ENCODE assay signal across 16 cellular contexts in genomic region chr2:97792416-97792815, GRCh38.
DNase-seq lines count a peak whose midpoint lies in the region; ATAC-seq, FAIRE-seq and TF ChIP-seq lines count a peak whose summit lies in the region.
"Had no signal": no experiment of that assay in that cellular context is flagged by ENCODE, and none has a peak within 500 bp of the region (broad histone marks: within the 10 kb centered on the region; RNA-seq: fewer than 3 reads in every experiment).

No MANE protein-coding gene starts in this region.

- peaks cover 6 to 36% of the 10 kb centered on the region in 2 experiments for H3K36me3 ChIP-seq in HepG2 (replicated peaks in 1 of 2; ENCODE audit: control insufficient read depth in 1 of 2, insufficient read depth in 2 of 2, low read length in 2 of 2)
- peaks cover 0 to 24% (median 2%) of the 10 kb centered on the region in 4 donors for H3K36me3 ChIP-seq in right lobe of liver
- H3K36me3 ChIP-seq in IMR-90 (ENCODE audit: control insufficient read depth, insufficient read depth, low read length), result peaks cover 25% of the 10 kb centered on the region

- no peak for TF ChIP-seq CTCF in HepG2 (CRISPR knock-in tag; IDR thresholded peaks at IDR 0.05)
- TF ChIP-seq CTCF in right lobe of liver (IDR thresholded peaks at IDR 0.05), result no peak
- TF ChIP-seq CTCF in IMR-90 (conservative IDR thresholded peaks at IDR 0.05; ENCODE audit: low read depth, low read length), result no peak

- in situ Hi-C loops in HepG2 (cut with HindIII; ENCODE audit: extremely low pct_ligation_motif_present, low pct_unique_long_range_greater_than_20kb), result no loop called here
- in situ Hi-C loops in IMR-90 (cut with MboI; ENCODE audit: low sequenced_read_pairs), result no loop called here

- H3K79me2 ChIP-seq in HepG2 (ENCODE audit: insufficient read depth, low read length), result no peaks in the 10 kb centered on the region

- no peak overlapping the region for H3K56ac ChIP-seq in IMR-90 (ENCODE audit: extremely low read depth, insufficient read depth, low read length)

- dilution Hi-C loops in IMR-90 (cut with HindIII; ENCODE audit: low sequenced_read_pairs, unreplicated experiment), result no loop called here

- no peak overlapping the region for H2BK120ac ChIP-seq in IMR-90 (ENCODE audit: low read depth, low read length)

- H3K27me3 ChIP-seq in HepG2 (ENCODE audit: control insufficient read depth in 1 of 2, insufficient read depth in 2 of 2, low read length in 2 of 2) (no peaks in the 10 kb centered on the region), right lobe of liver (no peaks in the 10 kb centered on the region), IMR-90 (ENCODE audit: control insufficient read depth, insufficient read depth, low read length) (no peaks in the 10 kb centered on the region)

- POLR2A ChIA-PET in HepG2 (lab: Yijun Ruan, JAX), result no interaction called here
- POLR2A ChIA-PET in IMR-90 (lab: Charles Lee; ENCODE audit: unreplicated experiment), result no interaction called here

- H2AK5ac ChIP-seq in IMR-90 (ENCODE audit: low read depth, low read length), result no peak overlapping the region

- H2BK20ac ChIP-seq in IMR-90 (ENCODE audit: low read depth, low read length), result no peak overlapping the region

- ATAC-seq in HepG2 (no peak), right lobe of liver (no peak), IMR-90 (ENCODE audit: low read depth) (no peak), esophagus mucosa (peak; percentile 15)

- no peak for DNase-seq in HepG2 (ENCODE audit: low spot score)
- no peak for DNase-seq in right lobe of liver
- DNase-seq in IMR-90, result no peak
- no peak for DNase-seq in activated gamma-delta T cell treated with Interleukin-2 at 50 U/mL for 16 hours
- DNase-seq in GM19240 (ENCODE audit: insufficient read length, low spot score), result no peak
- no peak for DNase-seq in stimulated activated CD4-positive, alpha-beta T cell treated with anti-CD3 and anti-CD28 coated beads, Interleukin-2, amount 100 ng/mL, for 48 hours
- DNase-seq: CD4-positive, alpha-beta memory T cell; DMS153; GF-D8; GM23248 had no signal

- H2AFZ ChIP-seq in HepG2 (ENCODE audit: low read length) (no peak overlapping the region), IMR-90 (replicated peaks; ENCODE audit: low read length, poor library complexity) (no peak overlapping the region)
- H2AFZ ChIP-seq: GM23248 had no signal

- no peak for FAIRE-seq in HepG2 (lab: Jason Lieb, UNC)
- FAIRE-seq: A204.1, D721Med, H54 had no signal

- H4K8ac ChIP-seq in IMR-90 (ENCODE audit: low read depth in 2 of 2, low read length in 2 of 2), result no peak overlapping the region

- H3K4me1 ChIP-seq in HepG2 (ENCODE audit: insufficient read depth, low read length) (no peaks in the 10 kb centered on the region), right lobe of liver (no peaks in the 10 kb centered on the region), IMR-90 (ENCODE audit: control insufficient read depth, insufficient read depth, low read length) (peaks cover 2% of the 10 kb centered on the region; the same call in 1 of the 2 replicates)

- H3K18ac ChIP-seq in IMR-90 (ENCODE audit: low read depth, low read length), result no peak overlapping the region

- CTCF ChIA-PET in HepG2 (lab: Yijun Ruan, JAX; ENCODE audit: low intra/inter-chr PET ratio, low total read pairs) (no interaction called here), IMR-90 (lab: Yijun Ruan, JAX) (no interaction called here)

- H3K9me3 ChIP-seq in HepG2 (ENCODE audit: low read length) (no peaks in the 10 kb centered on the region), right lobe of liver (no peaks in the 10 kb centered on the region), IMR-90 (ENCODE audit: control insufficient read depth, insufficient read depth, low read length) (no peaks in the 10 kb centered on the region)

- TF ChIP-seq RAD21 in HepG2 (CRISPR knock-in tag; IDR thresholded peaks at IDR 0.05), result no peak
- TF ChIP-seq RAD21 in IMR-90 (IDR thresholded peaks at IDR 0.05; ENCODE audit: low read length), result no peak

- H3K27ac ChIP-seq in HepG2 (ENCODE audit: extremely low read length, insufficient read depth, low read length) (no peak overlapping the region), right lobe of liver (no peak overlapping the region), IMR-90 (ENCODE audit: insufficient read depth, low read length) (no peak overlapping the region)
- H3K27ac ChIP-seq: C4-2B, GM23248, HL-60 had no signal

- H3K79me1 ChIP-seq in IMR-90 (ENCODE audit: low read depth in 1 of 2, low read length in 2 of 2), result 0 out of 4 replicates have a peak, but pooled peaks cover 0 to 7% of the 10 kb centered on the region in 2 experiments

- H4K91ac ChIP-seq in IMR-90 (ENCODE audit: insufficient read depth, low read depth, low read length), result no peak overlapping the region

- no peak overlapping the region for H3K4ac ChIP-seq in IMR-90 (ENCODE audit: low read depth, low read length)

- no peaks in the 10 kb centered on the region for H4K20me1 ChIP-seq in HepG2 (ENCODE audit: insufficient read depth, low read length)
- H4K20me1 ChIP-seq in IMR-90 (ENCODE audit: insufficient read depth, low read length), result no peaks in the 10 kb centered on the region

- 96% methylated on average over 14 of the region's 14 CpGs for WGBS in HepG2 (ENCODE audit: low lambda C conversion rate)
- WGBS in right lobe of liver (ENCODE audit: insufficient coverage, low coverage, low lambda C conversion rate, missing lambda C conversion rate), result 100% methylated on average over 1 of the region's 14 CpGs
- WGBS in IMR-90 (ENCODE audit: extremely low coverage in 2 of 2, insufficient read length in 1 of 2), 2 experiments, result 92% methylated on average over 5 of the region's 14 CpGs; no CpG with 5 or more reads in 1 of the 2 experiments

- no peak overlapping the region for H3K14ac ChIP-seq in IMR-90 (replicated peaks; ENCODE audit: low read depth, low read length)

- intact Hi-C loops in HepG2 (cut with micrococcal nuclease; ENCODE audit: unreplicated experiment), result no loop called here
- intact Hi-C loops in right lobe of liver (cut with DNase I), result no loop called here
- intact Hi-C loops in IMR-90 (cut with micrococcal nuclease), result no loop called here

- H3K9ac ChIP-seq in HepG2 (ENCODE audit: insufficient read depth, low read depth, low read length), result no peak overlapping the region
- H3K9ac ChIP-seq in IMR-90 (ENCODE audit: low read depth, low read length), result no peak overlapping the region
- H3K9ac ChIP-seq: GM23248 had no signal

- H4K5ac ChIP-seq in IMR-90 (ENCODE audit: low read depth, low read length), result no peak overlapping the region

- H3K4me2 ChIP-seq in HepG2 (ENCODE audit: low read depth, low read length) (no peak overlapping the region), IMR-90 (ENCODE audit: low read depth, low read length) (no peak overlapping the region)

- H3K9me1 ChIP-seq in IMR-90 (ENCODE audit: insufficient read depth, low read length), result peaks cover 21% of the 10 kb centered on the region; the same call in 1 of the 2 replicates

- H2BK5ac ChIP-seq in IMR-90 (ENCODE audit: low read depth, low read length, poor library complexity, severe bottlenecking), result no peak overlapping the region

- BruUV-seq in HepG2 (replicated peaks; lab: Mats Ljungman, UMichigan) (no TSS peak), IMR-90 (replicated peaks; lab: Mats Ljungman, UMichigan) (no TSS peak)

- H2AK9ac ChIP-seq in IMR-90 (replicated peaks; ENCODE audit: low read depth, low read length, poor library complexity), result peak overlapping the region; percentile 20

- no peak overlapping the region for H3K23ac ChIP-seq in IMR-90 (ENCODE audit: low read depth, low read length)

- H3K4me3 ChIP-seq in HepG2 (replicated peaks in 1 of 3; ENCODE audit: insufficient read depth in 1 of 3, low read depth in 2 of 3, low read length in 3 of 3), result no peak overlapping the region
- H3K4me3 ChIP-seq in right lobe of liver, result no peak overlapping the region
- H3K4me3 ChIP-seq in IMR-90 (ENCODE audit: insufficient read depth, low read depth, low read length), result no peak overlapping the region
- H3K4me3 ChIP-seq: GM23248 had no signal

- no peak overlapping the region for H2BK15ac ChIP-seq in IMR-90 (ENCODE audit: low read depth, low read length)

- no peak for TF ChIP-seq POLR2A in HepG2 (IDR thresholded peaks at IDR 0.05; ENCODE audit: insufficient read depth in 1 of 2, low read depth in 2 of 2, low read length in 2 of 2)
- no peak for TF ChIP-seq POLR2A in right lobe of liver (IDR thresholded peaks at IDR 0.05)
- TF ChIP-seq POLR2A in IMR-90 (IDR thresholded peaks at IDR 0.05; ENCODE audit: low read depth, low read length), result no peak

- TF ChIP-seq EP300 in HepG2 (IDR thresholded peaks at IDR 0.05; ENCODE audit: low read depth in 2 of 2, low read length in 2 of 2) (no peak), HepG2 (CRISPR knock-in tag; IDR thresholded peaks at IDR 0.05; ENCODE audit: borderline replicate concordance) (no peak)

TF ChIP-seq in HepG2, 621 proteins besides CTCF, POLR2A, EP300 and RAD21:
- TF ChIP-seq TFE3 (CRISPR knock-in tag; IDR thresholded peaks at IDR 0.05) (no peak), ZNF768 (CRISPR knock-in tag; IDR thresholded peaks at IDR 0.05) (peak; percentile 37; the same call in 1 of the 2 replicates)

TF ChIP-seq in IMR-90, 13 proteins besides CTCF, POLR2A, EP300 and RAD21:
- TF ChIP-seq MAZ (IDR thresholded peaks at IDR 0.05; ENCODE audit: borderline replicate concordance, low read depth, low read length) (no peak), RCOR1 (IDR thresholded peaks at IDR 0.05; ENCODE audit: insufficient replicate concordance, low read length) (no peak), MAFK (IDR thresholded peaks at IDR 0.05; ENCODE audit: low read depth, low read length) (no peak), FOS (IDR thresholded peaks at IDR 0.05; ENCODE audit: low read depth, low read length) (no peak), SMC3 (IDR thresholded peaks at IDR 0.05; ENCODE audit: low read depth, low read length) (no peak)
